ENCODE assay signal across 34 cellular contexts in genomic region chr2:48812376-48812775, GRCh38. TPM values are rescaled to one million over a fixed set of nuclear protein-coding genes. Genes with fewer than 3 reads are reported as not detected.
"Had no signal": no experiment of that assay in that cellular context is flagged by ENCODE, and none has a peak within 500 bp of the region (broad histone marks: within the 10 kb centered on the region; RNA-seq: fewer than 3 reads in every experiment).

No MANE protein-coding gene starts in this region.

- H3K4me1 ChIP-seq: left lung, lower lobe of right lung, right atrium auricular region, spleen, suprapubic skin, tibial artery, upper lobe of right lung had no signal

- H3K4me3 ChIP-seq: left lung, lower lobe of right lung, mucosa of descending colon, ovary, right atrium auricular region, spleen, suprapubic skin, thoracic aorta, tibial artery, upper lobe of right lung had no signal

- H3K36me3 Mint-ChIP-seq: immature natural killer cell; naive thymus-derived CD4-positive, alpha-beta T cell; natural killer cell treated with Interleukin-12 subunit alpha and Interleukin-12 subunit beta and Interleukin-15 and Interleukin-18, amount 100 ng/mL, for 72 hours; stimulated activated effector memory CD8-positive, alpha-beta T cell treated with anti-CD3 and anti-CD28 coated beads, Interleukin-12 subunit alpha, Interleukin-12 subunit beta, amount 100 ng/mL, for 72 hours had no signal

- ATAC-seq: left colon; left lung; lower lobe of right lung; mucosa of descending colon; naive thymus-derived CD4-positive, alpha-beta T cell; natural killer cell treated with Interleukin-12 subunit alpha and Interleukin-12 subunit beta and Interleukin-15 and Interleukin-18, amount 100 ng/mL, for 72 hours; sciatic nerve; stimulated activated effector memory CD8-positive, alpha-beta T cell treated with anti-CD3 and anti-CD28 coated beads, Interleukin-12 subunit alpha, Interleukin-12 subunit beta, amount 100 ng/mL, for 72 hours; upper lobe of right lung had no signal

- H3K27me3 Mint-ChIP-seq: natural killer cell treated with Interleukin-12 subunit alpha and Interleukin-12 subunit beta and Interleukin-15 and Interleukin-18, amount 100 ng/mL, for 72 hours; progenitor cell of endocrine pancreas had no signal

- H3K9me3 Mint-ChIP-seq: stimulated activated effector memory CD8-positive, alpha-beta T cell treated with anti-CD3 and anti-CD28 coated beads, Interleukin-12 subunit alpha, Interleukin-12 subunit beta, amount 100 ng/mL, for 72 hours; stimulated activated naive CD8-positive, alpha-beta T cell treated with anti-CD3 and anti-CD28 coated beads, Interleukin-15, Interleukin-2, amounts not matched to agents 100 ng/mL and 50 ng/mL, for 24 hours had no signal

- H3K36me3 ChIP-seq: left lung, lower lobe of right lung, ovary, right atrium auricular region, spleen, suprapubic skin, thoracic aorta, tibial artery, upper lobe of right lung had no signal

- DNase-seq: hippocampal formation; immature natural killer cell; kidney; left colon; left lung; lower lobe of right lung; mammary epithelial cell; mesenchymal stem cell; midbrain; mucosa of descending colon; naive thymus-derived CD4-positive, alpha-beta T cell; ovary; small intestine; spleen; stimulated activated CD4-positive, alpha-beta T cell treated with anti-CD3 and anti-CD28 coated beads, Interleukin-4, amount 100 ng/mL, for 24 hours; stimulated activated naive CD4-positive, alpha-beta T cell; tibial artery; trophoblast cell; upper lobe of right lung had no signal

- H3K27me3 ChIP-seq: left lung, ovary, right atrium auricular region, spleen, suprapubic skin, tibial artery, upper lobe of right lung had no signal

- H3K27ac Mint-ChIP-seq: immature natural killer cell; naive thymus-derived CD4-positive, alpha-beta T cell; natural killer cell treated with Interleukin-12 subunit alpha and Interleukin-12 subunit beta and Interleukin-15 and Interleukin-18, amount 100 ng/mL, for 72 hours; progenitor cell of endocrine pancreas; stimulated activated effector memory CD8-positive, alpha-beta T cell treated with anti-CD3 and anti-CD28 coated beads, Interleukin-12 subunit alpha, Interleukin-12 subunit beta, amount 100 ng/mL, for 72 hours; stimulated activated naive CD8-positive, alpha-beta T cell treated with anti-CD3 and anti-CD28 coated beads, Interleukin-15, Interleukin-2, amounts not matched to agents 100 ng/mL and 50 ng/mL, for 24 hours had no signal

- H3K27ac ChIP-seq: left lung, lower lobe of right lung, ovary, right atrium auricular region, spleen, suprapubic skin, thoracic aorta, tibial artery, upper lobe of right lung had no signal

- FAIRE-seq: islet of Langerhans, kidney, small intestine, urothelium cell line had no signal

- H3K9me3 ChIP-seq: left lung, lower lobe of right lung, mucosa of descending colon, ovary, right atrium auricular region, spleen, suprapubic skin, thoracic aorta, tibial artery, upper lobe of right lung had no signal

- H3K4me3 Mint-ChIP-seq: immature natural killer cell; naive thymus-derived CD4-positive, alpha-beta T cell; natural killer cell treated with Interleukin-12 subunit alpha and Interleukin-12 subunit beta and Interleukin-15 and Interleukin-18, amount 100 ng/mL, for 72 hours; stimulated activated effector memory CD8-positive, alpha-beta T cell treated with anti-CD3 and anti-CD28 coated beads, Interleukin-12 subunit alpha, Interleukin-12 subunit beta, amount 100 ng/mL, for 72 hours; stimulated activated naive CD8-positive, alpha-beta T cell treated with anti-CD3 and anti-CD28 coated beads, Interleukin-15, Interleukin-2, amounts not matched to agents 100 ng/mL and 50 ng/mL, for 24 hours had no signal

- H3K4me1 Mint-ChIP-seq: immature natural killer cell; naive thymus-derived CD4-positive, alpha-beta T cell; stimulated activated effector memory CD8-positive, alpha-beta T cell treated with anti-CD3 and anti-CD28 coated beads, Interleukin-12 subunit alpha, Interleukin-12 subunit beta, amount 100 ng/mL, for 72 hours had no signal

RNA-seq across cellular contexts. Expression of gene LHCGR, which starts 56.9 kb away (rescaled TPM):
- total RNA-seq: kidney; left colon; liver; mammary epithelial cell; mucosa of descending colon; myocyte; naive thymus-derived CD4-positive, alpha-beta T cell; natural killer cell treated with Interleukin-12 subunit alpha and Interleukin-12 subunit beta and Interleukin-15 and Interleukin-18, amount 100 ng/mL, for 72 hours; progenitor cell of endocrine pancreas; pulmonary artery endothelial cell; renal cortical epithelial cell; right atrium auricular region; spleen; suprapubic skin; thoracic aorta; upper lobe of right lung had no signal
- polyA plus RNA-seq: immature natural killer cell; liver; mammary epithelial cell; naive thymus-derived CD4-positive, alpha-beta T cell; neural cell; small intestine had no signal
